In the genomic region with DNA sequence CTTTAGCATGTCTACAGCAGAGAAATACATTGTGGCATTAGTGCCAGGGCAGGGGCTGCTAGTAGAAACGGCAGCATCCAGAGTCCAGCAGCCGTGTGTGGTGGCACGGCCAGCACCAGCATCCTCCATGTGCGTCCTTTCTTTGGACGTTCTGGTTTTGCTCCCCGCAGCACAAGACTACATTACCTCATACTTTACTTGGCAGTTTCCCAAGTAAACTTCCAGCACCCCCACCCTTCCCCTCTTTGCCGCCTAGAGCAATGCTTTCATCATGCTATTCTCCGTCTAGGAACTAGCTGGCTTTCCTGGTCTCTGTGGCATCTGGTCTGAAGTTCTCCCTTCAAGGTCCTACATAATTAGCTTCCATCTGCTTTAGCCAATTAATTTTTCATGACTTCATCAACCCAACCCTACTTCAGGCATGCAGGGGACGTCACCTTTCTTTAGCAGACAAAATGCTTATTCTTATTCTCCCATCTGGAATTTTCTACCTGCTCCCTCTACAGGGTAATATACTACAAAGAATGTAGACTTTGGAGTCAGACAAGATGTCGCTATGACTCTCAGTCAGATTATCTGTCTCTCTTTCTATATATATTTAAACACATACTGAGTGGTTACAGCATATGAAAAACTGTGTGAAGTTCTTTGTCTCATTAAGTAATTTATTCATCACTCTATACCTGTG, we compare ENCODE assay signal across 14 cellular contexts.
DNase-seq lines count a peak whose midpoint lies in the region; ATAC-seq and TF ChIP-seq lines count a peak whose summit lies in the region.
"Had no signal": no experiment of that assay in that cellular context is flagged by ENCODE, and none has a peak within 500 bp of the region (broad histone marks: within the 10 kb centered on the region; RNA-seq: fewer than 3 reads in every experiment).

No MANE protein-coding gene starts in this region.

- H3K27ac ChIP-seq in brain microvascular endothelial cell (no peak overlapping the region), upper lobe of left lung (no peak overlapping the region), esophagus muscularis mucosa (replicated peaks in 1 of 4) (no peak overlapping the region)
- H3K27ac ChIP-seq: ovary had no signal

- 33 to 36% methylated on average over 10 of the region's 10 CpGs for WGBS in upper lobe of left lung, 2 donors
- WGBS in esophagus muscularis mucosa, result 34% methylated on average over 10 of the region's 10 CpGs

- TF ChIP-seq EP300 in upper lobe of left lung (IDR thresholded peaks at IDR 0.05) (no peak), esophagus muscularis mucosa (IDR thresholded peaks at IDR 0.05) (no peak)

- H3K36me3 ChIP-seq in brain microvascular endothelial cell (replicated peaks) (no peaks in the 10 kb centered on the region), upper lobe of left lung (no peaks in the 10 kb centered on the region), esophagus muscularis mucosa (no peaks in the 10 kb centered on the region)
- H3K36me3 ChIP-seq: ovary had no signal

- H3K4me3 ChIP-seq in brain microvascular endothelial cell (ENCODE audit: low read depth, low read length), result no peak overlapping the region
- no peak overlapping the region for H3K4me3 ChIP-seq in upper lobe of left lung
- H3K4me3 ChIP-seq in esophagus muscularis mucosa, result no peak overlapping the region
- H3K4me3 ChIP-seq: ovary had no signal

- intact Hi-C loops in left ventricle myocardium superior (cut with micrococcal nuclease) (no loop called here), esophagus muscularis mucosa (cut with DNase I) (no loop called here)

- no peak for TF ChIP-seq POLR2A in upper lobe of left lung (IDR thresholded peaks at IDR 0.05)
- TF ChIP-seq POLR2A in esophagus muscularis mucosa (IDR thresholded peaks at IDR 0.05; ENCODE audit: low read depth), result no peak

- H3K9me3 ChIP-seq in upper lobe of left lung (no peaks in the 10 kb centered on the region), esophagus muscularis mucosa (peaks cover 0 to 2% (median 0%) of the 10 kb centered on the region in 4 donors)
- H3K9me3 ChIP-seq: ovary had no signal

- H3K4me1 ChIP-seq in upper lobe of left lung (peaks cover 5 to 12% (median 7%) of the 10 kb centered on the region in 4 donors), esophagus muscularis mucosa (peaks cover 6 to 37% (median 29%) of the 10 kb centered on the region in 4 donors)

- no peak for TF ChIP-seq CTCF in brain microvascular endothelial cell (IDR thresholded peaks at IDR 0.05; ENCODE audit: low read depth, low read length, missing control alignments)
- TF ChIP-seq CTCF in upper lobe of left lung (IDR thresholded peaks at IDR 0.05), result no peak
- no peak for TF ChIP-seq CTCF in esophagus muscularis mucosa (IDR thresholded peaks at IDR 0.05)

- DNase-seq in NCI-H524 (lab: John Stamatoyannopoulos, UW) (peak; percentile 11 to 45), NCI-H524 treated with DMSO at 0.1 percent for 48 hours (lab: John Stamatoyannopoulos, UW) (no peak), brain microvascular endothelial cell (peak; percentile 50), left ventricle myocardium superior (no peak), upper lobe of left lung (peak; percentile 19 to 25), GM03348 (ENCODE audit: low spot score) (no peak), esophagus muscularis mucosa (ENCODE audit: extremely low spot score) (no peak)
- DNase-seq in NK-92 treated with Interleukin-12 subunit alpha and Interleukin-12 subunit beta, amount 100 ng/mL, for 24 hours (lab: John Stamatoyannopoulos, UW), result no peak
- DNase-seq: activated CD4-positive, alpha-beta T cell treated with anti-CD3 and anti-CD28 coated beads for 4 hours; cerebellar nuclear complex; DMS79 treated with DMSO at 0.1 percent for 48 hours; NCI-H526; ovary; substantia nigra had no signal

- in situ Hi-C loops in brain microvascular endothelial cell (cut with HindIII; ENCODE audit: low pct_ligation_motif_present, low sequenced_read_pairs), result no loop called here

- ATAC-seq in left ventricle myocardium superior, result peak; percentile 60
- peak in 1 of 2 donors; percentile 66 for ATAC-seq in upper lobe of left lung (ENCODE audit: low FRiP score in 2 of 2)

- H3K27me3 ChIP-seq in brain microvascular endothelial cell (replicated peaks) (no peaks in the 10 kb centered on the region), upper lobe of left lung (no peaks in the 10 kb centered on the region), esophagus muscularis mucosa (no peaks in the 10 kb centered on the region)
- H3K27me3 ChIP-seq: ovary had no signal

Comparison
In these comparisons a context has a peak if more than half of its experiments do, and no peak if none do; other contexts are left out.
1. DNase-seq: peak in NCI-H524 (2 of 2), brain microvascular endothelial cell (single experiment) and upper lobe of left lung (2 of 2); none in NCI-H524 treated with DMSO at 0.1 percent for 48 hours (single experiment), left ventricle myocardium superior (single experiment), NK-92 treated with Interleukin-12 subunit alpha and Interleukin-12 subunit beta, amount 100 ng/mL, for 24 hours (single experiment), GM03348 (single experiment) and esophagus muscularis mucosa (single experiment).